In the genomic region with DNA sequence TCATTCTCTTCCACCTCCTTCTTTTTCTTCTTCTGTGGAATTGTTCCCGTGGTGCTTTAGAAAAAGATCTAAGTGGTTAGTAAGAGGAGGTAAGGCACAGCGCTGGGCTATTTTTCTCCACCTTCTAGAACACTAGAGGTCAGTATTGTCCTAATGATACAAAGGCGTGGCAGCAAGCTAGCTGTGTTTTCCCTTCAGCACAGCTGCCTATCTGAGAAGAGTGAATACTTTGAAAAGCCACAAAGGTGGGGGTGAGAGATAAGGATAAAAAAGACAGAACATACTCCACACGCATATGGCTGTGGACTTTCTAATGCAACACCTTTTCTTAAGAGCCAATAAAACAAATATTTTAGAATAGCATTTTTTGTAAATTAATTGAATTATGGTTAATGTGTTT, we compare ENCODE assay signal across 8 cellular contexts. TPM values are rescaled to one million over a fixed set of nuclear protein-coding genes. Genes with fewer than 3 reads are reported as not detected.
DNase-seq lines count a peak whose midpoint lies in the region; ATAC-seq and TF ChIP-seq lines count a peak whose summit lies in the region.

No MANE protein-coding gene starts in this region.

- intact Hi-C loops in lower lobe of right lung (cut with DNase I): no loop called here

- TF ChIP-seq CTCF in cardiac fibroblast (IDR thresholded peaks at IDR 0.05; ENCODE audit: low read depth, low read length): peak; percentile 65
- peak; percentile 50 for TF ChIP-seq CTCF in lower lobe of right lung (IDR thresholded peaks at IDR 0.05)

- peak; percentile 78 for DNase-seq in DMS79 (lab: John Stamatoyannopoulos, UW)
- peak; percentile 59 for DNase-seq in HuH-7.5 (ENCODE audit: low spot score)
- DNase-seq in NCI-H82 treated with DMSO at 0.1 percent for 48 hours (lab: John Stamatoyannopoulos, UW; ENCODE audit: unreplicated experiment): peak; percentile 88
- DNase-seq in cardiac fibroblast (ENCODE audit: low read depth in 2 of 2): peak; percentile 75 to 78
- DNase-seq in lower lobe of right lung: no peak
- DNase-seq in activated T-cell treated with anti-CD3 and anti-CD28 coated beads, Interleukin-2, amount 50 U/mL, for 4 hours: no peak
- no peak for DNase-seq in activated naive CD4-positive, alpha-beta T cell treated with anti-CD3 and anti-CD28 coated beads, Interleukin-2, amount 50 U/mL, for 16 hours

- H3K27me3 ChIP-seq in lower lobe of right lung (ENCODE audit: low read depth): peaks cover 31% of the 10 kb centered on the region

- H3K36me3 ChIP-seq in lower lobe of right lung: no peaks in the 10 kb centered on the region

- no peaks in the 10 kb centered on the region for H3K4me1 Mint-ChIP-seq in activated T-cell treated with anti-CD3 and anti-CD28 coated beads, Interleukin-2, amount 50 U/mL, for 4 hours (ENCODE audit: low read depth)

- no peaks in the 10 kb centered on the region for H3K9me3 ChIP-seq in lower lobe of right lung

- H3K9me3 Mint-ChIP-seq in activated T-cell treated with anti-CD3 and anti-CD28 coated beads, Interleukin-2, amount 50 U/mL, for 4 hours: peaks cover 8% of the 10 kb centered on the region

- no peak overlapping the region for H3K4me3 Mint-ChIP-seq in activated T-cell treated with anti-CD3 and anti-CD28 coated beads, Interleukin-2, amount 50 U/mL, for 4 hours

- H3K36me3 Mint-ChIP-seq in activated T-cell treated with anti-CD3 and anti-CD28 coated beads, Interleukin-2, amount 50 U/mL, for 4 hours (ENCODE audit: insufficient read depth): no peaks in the 10 kb centered on the region

- ATAC-seq in GM21390 (IDR thresholded peaks at IDR 0.05; ENCODE audit: unreplicated experiment): peak; percentile 93
- peak in 1 of 2 donors; percentile 72 for ATAC-seq in lower lobe of right lung
- no peak for ATAC-seq in activated T-cell treated with anti-CD3 and anti-CD28 coated beads, Interleukin-2, amount 50 U/mL, for 4 hours

- H3K4me1 ChIP-seq in lower lobe of right lung: no peaks in the 10 kb centered on the region

- peaks cover 31% of the 10 kb centered on the region for H3K27me3 Mint-ChIP-seq in activated T-cell treated with anti-CD3 and anti-CD28 coated beads, Interleukin-2, amount 50 U/mL, for 4 hours (ENCODE audit: low read depth)

- no peak overlapping the region for H3K4me3 ChIP-seq in cardiac fibroblast (replicated peaks in 1 of 2; ENCODE audit: low read depth in 2 of 2, low read length in 2 of 2)
- no peak overlapping the region for H3K4me3 ChIP-seq in lower lobe of right lung

- no peak overlapping the region for H3K27ac ChIP-seq in lower lobe of right lung

RNA-seq across cellular contexts. Expression of a gene that starts 2.1 kb away (rescaled TPM):
- not detected for total RNA-seq in lower lobe of right lung
- not detected for total RNA-seq in activated T-cell treated with anti-CD3 and anti-CD28 coated beads, Interleukin-2, amount 50 U/mL, for 4 hours

Comparison
In these comparisons a context has a peak if more than half of its experiments do, and no peak if none do; other contexts are left out.
1. DNase-seq: peak in DMS79 (single experiment), HuH-7.5 (single experiment), NCI-H82 treated with DMSO at 0.1 percent for 48 hours (single experiment) and cardiac fibroblast (2 of 2); none in lower lobe of right lung (single experiment), activated T-cell treated with anti-CD3 and anti-CD28 coated beads, Interleukin-2, amount 50 U/mL, for 4 hours (single experiment) and activated naive CD4-positive, alpha-beta T cell treated with anti-CD3 and anti-CD28 coated beads, Interleukin-2, amount 50 U/mL, for 16 hours (single experiment).